In genomic region chr5:50853151-50853550, GRCh38 we compare ENCODE assay signal across 9 cellular contexts.
DNase-seq lines count a peak whose midpoint lies in the region; ATAC-seq and TF ChIP-seq lines count a peak whose summit lies in the region.
"Had no signal": no experiment of that assay in that cellular context is flagged by ENCODE, and none has a peak within 500 bp of the region (broad histone marks: within the 10 kb centered on the region; RNA-seq: fewer than 3 reads in every experiment).

No MANE protein-coding gene starts in this region.

- H3K9me3 ChIP-seq in right atrium auricular region = no peaks in the 10 kb centered on the region
- H3K9me3 ChIP-seq in upper lobe of right lung = no peaks in the 10 kb centered on the region

- CTCF ChIA-PET in RWPE1 (lab: Yijun Ruan, JAX) = no interaction called here

- H3K36me3 ChIP-seq in right atrium auricular region (no peaks in the 10 kb centered on the region), upper lobe of right lung (no peaks in the 10 kb centered on the region)

- H3K4me1 ChIP-seq in right atrium auricular region = no peaks in the 10 kb centered on the region
- peaks cover 4% of the 10 kb centered on the region for H3K4me1 ChIP-seq in upper lobe of right lung

- ATAC-seq in Right ventricle myocardium superior (ENCODE audit: poor library complexity) (peak; percentile 68), HG03066 (IDR thresholded peaks at IDR 0.05; ENCODE audit: low read depth, unreplicated experiment) (peak; percentile 73), upper lobe of right lung (peak; percentile 91)

- intact Hi-C loops in Right ventricle myocardium superior (cut with DNase I) (no loop called here), upper lobe of right lung (cut with DNase I) (no loop called here)

- H3K27me3 ChIP-seq in right atrium auricular region (no peaks in the 10 kb centered on the region), upper lobe of right lung (no peaks in the 10 kb centered on the region)

- no peak overlapping the region for H3K4me3 ChIP-seq in right atrium auricular region
- H3K4me3 ChIP-seq in upper lobe of right lung = no peak overlapping the region

- DNase-seq in Right ventricle myocardium superior = no peak
- no peak for DNase-seq in right atrium auricular region (ENCODE audit: low spot score)
- peak; percentile 75 for DNase-seq in SKM-1 treated with dmso at 0.1 percent for 144 hours (lab: John Stamatoyannopoulos, UW; ENCODE audit: unreplicated experiment)
- DNase-seq in upper lobe of right lung = no peak
- DNase-seq in DMS79 (lab: John Stamatoyannopoulos, UW) = no peak
- DNase-seq in middle frontal gyrus (ENCODE audit: extremely low spot score, low spot score) = no peak
- DNase-seq in RWPE1 (ENCODE audit: low spot score) = no peak

- H3K27ac ChIP-seq in right atrium auricular region = no peak overlapping the region
- H3K27ac ChIP-seq in upper lobe of right lung = no peak overlapping the region
- H3K27ac ChIP-seq in RWPE1 = no peak overlapping the region
- H3K27ac ChIP-seq: KMS-11 had no signal

- TF ChIP-seq CTCF in right atrium auricular region (IDR thresholded peaks at IDR 0.05) = no peak
- no peak for TF ChIP-seq CTCF in upper lobe of right lung (IDR thresholded peaks at IDR 0.05)
- no peak for TF ChIP-seq CTCF in RWPE1 (conservative IDR thresholded peaks at IDR 0.05; ENCODE audit: low read depth)

- POLR2A ChIA-PET in RWPE1 (lab: Yijun Ruan, JAX; ENCODE audit: low non-redundant PET) = no interaction called here
